In genomic region chr7:11469028-11469718, GRCh38 we compare ENCODE assay signal across 20 cellular contexts.
"Had no signal": no experiment of that assay in that cellular context is flagged by ENCODE, and none has a peak within 500 bp of the region (broad histone marks: within the 10 kb centered on the region; RNA-seq: fewer than 3 reads in every experiment).

No MANE protein-coding gene starts in this region.

- H3K36me3 Mint-ChIP-seq: activated naive CD8-positive, alpha-beta T cell treated with anti-CD3 and anti-CD28 coated beads, Interleukin-2, amount 10 ng/mL, durations not matched to agents 7 days and 5 days; naive B cell; stimulated activated effector memory CD8-positive, alpha-beta T cell treated with anti-CD3 and anti-CD28 coated beads, Interleukin-12 subunit alpha, Interleukin-12 subunit beta, amount 100 ng/mL, for 72 hours; T-cell had no signal

- H3K27me3 Mint-ChIP-seq: activated CD8-positive, alpha-beta T cell treated with anti-CD3 and anti-CD28 coated beads for 36 hours; activated naive CD8-positive, alpha-beta T cell treated with anti-CD3 and anti-CD28 coated beads, Interleukin-2, amount 10 ng/mL, durations not matched to agents 7 days and 5 days; naive B cell; T-cell had no signal

- H3K27ac ChIP-seq: breast epithelium, sigmoid colon, testis, upper lobe of left lung had no signal

- H3K27ac Mint-ChIP-seq: activated CD8-positive, alpha-beta T cell treated with anti-CD3 and anti-CD28 coated beads for 36 hours; activated naive CD8-positive, alpha-beta T cell treated with anti-CD3 and anti-CD28 coated beads, Interleukin-2, amount 10 ng/mL, durations not matched to agents 7 days and 5 days; activated T-helper 2 cell treated with anti-CD3 and anti-CD28 coated beads, Interferon-gamma antibody, Interleukin-2, Interleukin-4, amounts not matched to agents 10 μg/mL and 5 μg/mL and 100 μg/mL, durations not matched to agents 14 hours and 24 hours and 36 hours; naive B cell; stimulated activated effector memory CD8-positive, alpha-beta T cell treated with anti-CD3 and anti-CD28 coated beads, Interleukin-12 subunit alpha, Interleukin-12 subunit beta, amount 100 ng/mL, for 72 hours; T-cell had no signal

- H3K4me3 ChIP-seq: breast epithelium, mucosa of descending colon, sigmoid colon, testis, upper lobe of left lung had no signal

- H3K36me3 ChIP-seq: breast epithelium, sigmoid colon, upper lobe of left lung had no signal

- DNase-seq: activated CD4-positive, alpha-beta T cell treated with anti-CD3 and anti-CD28 coated beads for 48 hours; activated CD4-positive, CD25-positive, alpha-beta regulatory T cell; activated CD8-positive, alpha-beta T cell treated with anti-CD3 and anti-CD28 coated beads for 36 hours; activated naive CD4-positive, alpha-beta T cell treated with Interleukin-2 at 50 U/mL for 16 hours; activated naive CD8-positive, alpha-beta T cell treated with anti-CD3 and anti-CD28 coated beads, Interleukin-2, amount 10 ng/mL, durations not matched to agents 7 days and 5 days; activated T-cell treated with anti-CD3 and anti-CD28 coated beads, Interleukin-2, amount 50 U/mL, for 1 hour; effector CD4-positive, alpha-beta T cell; hippocampal formation; islet precursor cell; mucosa of descending colon; naive B cell; sigmoid colon; stimulated activated CD4-positive, alpha-beta T cell treated with anti-CD3 and anti-CD28 coated beads, Interleukin-4, amount 100 ng/mL, for 24 hours; T-cell; T-helper 9 cell; testis; upper lobe of left lung had no signal

- H3K4me1 ChIP-seq: breast epithelium, sigmoid colon, testis, upper lobe of left lung had no signal

- H3K4me3 Mint-ChIP-seq: activated CD8-positive, alpha-beta T cell treated with anti-CD3 and anti-CD28 coated beads for 36 hours; activated naive CD8-positive, alpha-beta T cell treated with anti-CD3 and anti-CD28 coated beads, Interleukin-2, amount 10 ng/mL, durations not matched to agents 7 days and 5 days; naive B cell; stimulated activated effector memory CD8-positive, alpha-beta T cell treated with anti-CD3 and anti-CD28 coated beads, Interleukin-12 subunit alpha, Interleukin-12 subunit beta, amount 100 ng/mL, for 72 hours; T-cell had no signal

- H3K4me1 Mint-ChIP-seq: activated naive CD8-positive, alpha-beta T cell treated with anti-CD3 and anti-CD28 coated beads, Interleukin-2, amount 10 ng/mL, durations not matched to agents 7 days and 5 days; naive B cell; stimulated activated effector memory CD8-positive, alpha-beta T cell treated with anti-CD3 and anti-CD28 coated beads, Interleukin-12 subunit alpha, Interleukin-12 subunit beta, amount 100 ng/mL, for 72 hours; T-cell had no signal

- H3K9me3 ChIP-seq: breast epithelium, mucosa of descending colon, sigmoid colon, testis, upper lobe of left lung had no signal

- H3K9me3 Mint-ChIP-seq: activated CD8-positive, alpha-beta T cell treated with anti-CD3 and anti-CD28 coated beads for 36 hours; activated naive CD8-positive, alpha-beta T cell treated with anti-CD3 and anti-CD28 coated beads, Interleukin-2, amount 10 ng/mL, durations not matched to agents 7 days and 5 days; activated T-helper 2 cell treated with anti-CD3 and anti-CD28 coated beads, Interferon-gamma antibody, Interleukin-2, Interleukin-4, amounts not matched to agents 10 μg/mL and 5 μg/mL and 100 μg/mL, durations not matched to agents 14 hours and 24 hours and 36 hours; naive B cell; stimulated activated effector memory CD8-positive, alpha-beta T cell treated with anti-CD3 and anti-CD28 coated beads, Interleukin-12 subunit alpha, Interleukin-12 subunit beta, amount 100 ng/mL, for 72 hours; T-cell had no signal

- H3K27me3 ChIP-seq: breast epithelium, sigmoid colon, testis, upper lobe of left lung had no signal
